Comparison of ENCODE assay signal across 33 cellular contexts in genomic region chr21:38247738-38248509, GRCh38. TPM values are rescaled to one million over a fixed set of nuclear protein-coding genes. Genes with fewer than 3 reads are reported as not detected.
"Had no signal": no experiment of that assay in that cellular context is flagged by ENCODE, and none has a peak within 500 bp of the region (broad histone marks: within the 10 kb centered on the region; RNA-seq: fewer than 3 reads in every experiment).

No MANE protein-coding gene starts in this region.

- H3K4me1 Mint-ChIP-seq: brain; mesothelial cell of epicardium; stimulated activated memory B cell treated with anti-CD40 and anti-IgM and Interleukin-4, amounts not matched to agents 10 μg/mL and 1 μg/mL and 100 μg/mL, for 72 hours had no signal

- H3K36me3 Mint-ChIP-seq: activated CD4-positive, alpha-beta memory T cell treated with anti-CD3 and anti-CD28 coated beads for 36 hours; brain; mesothelial cell of epicardium; stimulated activated memory B cell treated with anti-CD40 and anti-IgM and Interleukin-4, amounts not matched to agents 10 μg/mL and 1 μg/mL and 100 μg/mL, for 72 hours had no signal

- DNase-seq: activated CD4-positive, alpha-beta memory T cell treated with anti-CD3 and anti-CD28 coated beads for 36 hours; activated CD4-positive, alpha-beta T cell treated with anti-CD3 and anti-CD28 coated beads, Interleukin-2, amount 10 ng/mL, durations not matched to agents 24 days and 14 days; activated CD4-positive, CD25-positive, alpha-beta regulatory T cell treated with anti-CD3 and anti-CD28 coated beads, Interleukin-2, amount 50 U/mL, for 72 hours; activated CD8-positive, alpha-beta memory T cell treated with anti-CD3 and anti-CD28 coated beads, Interleukin-2, amount 50 U/mL, for 4 hours; activated effector memory CD4-positive, alpha-beta T cell treated with anti-CD3 and anti-CD28 coated beads, Interleukin-2, amount 50 U/mL, for 16 hours; activated naive CD4-positive, alpha-beta T cell treated with anti-CD3 and anti-CD28 coated beads for 36 hours; activated naive CD8-positive, alpha-beta T cell treated with anti-CD3 and anti-CD28 coated beads for 36 hours; activated T-cell treated with anti-CD3 and anti-CD28 coated beads, Interleukin-2, amount 50 U/mL, for 1 hour; adrenal gland; aorta; cerebellar nuclear complex; colonic mucosa; effector CD8-positive, alpha-beta T cell; kidney glomerular epithelial cell; left ventricle myocardium superior; mammary epithelial cell; naive thymus-derived CD4-positive, alpha-beta T cell; nucleus accumbens; stimulated activated CD4-positive, alpha-beta T cell treated with anti-CD3 and anti-CD28 coated beads, Interleukin-1b, Interleukin-23, amount 100 ng/mL, for 48 hours; stimulated activated CD4-positive, alpha-beta T cell treated with anti-CD3 and anti-CD28 coated beads, Interleukin-4, amount 100 ng/mL, for 4 hours; stimulated activated CD8-positive, alpha-beta memory T cell treated with anti-CD3 and anti-CD28 coated beads, Interleukin-4, amount 100 ng/mL, for 48 hours; stomach had no signal

- H3K4me3 Mint-ChIP-seq: activated CD4-positive, alpha-beta memory T cell treated with anti-CD3 and anti-CD28 coated beads for 36 hours; activated CD4-positive, alpha-beta T cell treated with anti-CD3 and anti-CD28 coated beads, Interleukin-2, amount 10 ng/mL, durations not matched to agents 24 days and 14 days; activated naive CD4-positive, alpha-beta T cell treated with anti-CD3 and anti-CD28 coated beads for 36 hours; activated naive CD8-positive, alpha-beta T cell treated with anti-CD3 and anti-CD28 coated beads for 36 hours; activated T-helper 1 cell treated with anti-CD3 and anti-CD28 coated beads, Interleukin-12 subunit alpha, Interleukin-12 subunit beta, Interleukin-2, Interleukin-4 antibody, amounts not matched to agents 30 ng/mL and 10 ng/mL and 1 ng/mL, durations not matched to agents 14 hours and 24 hours and 36 hours; brain; mesothelial cell of epicardium; naive thymus-derived CD4-positive, alpha-beta T cell; stimulated activated memory B cell treated with anti-CD40 and anti-IgM and Interleukin-4, amounts not matched to agents 10 μg/mL and 1 μg/mL and 100 μg/mL, for 72 hours had no signal

- ATAC-seq: left ventricle myocardium superior; naive thymus-derived CD4-positive, alpha-beta T cell; stimulated activated memory B cell treated with anti-CD40 and anti-IgM and Interleukin-4, amounts not matched to agents 10 μg/mL and 1 μg/mL and 100 μg/mL, for 72 hours had no signal

- H3K4me3 ChIP-seq: adrenal gland, cardiac muscle cell, colonic mucosa, right atrium auricular region, smooth muscle cell, stomach, suprapubic skin, tibial nerve had no signal

- H3K27ac Mint-ChIP-seq: activated CD4-positive, alpha-beta memory T cell treated with anti-CD3 and anti-CD28 coated beads for 36 hours; activated CD4-positive, alpha-beta T cell treated with anti-CD3 and anti-CD28 coated beads, Interleukin-2, amount 10 ng/mL, durations not matched to agents 24 days and 14 days; activated naive CD4-positive, alpha-beta T cell treated with anti-CD3 and anti-CD28 coated beads for 36 hours; activated naive CD8-positive, alpha-beta T cell treated with anti-CD3 and anti-CD28 coated beads for 36 hours; brain; mesothelial cell of epicardium; stimulated activated memory B cell treated with anti-CD40 and anti-IgM and Interleukin-4, amounts not matched to agents 10 μg/mL and 1 μg/mL and 100 μg/mL, for 72 hours had no signal

- H3K36me3 ChIP-seq: adrenal gland, cardiac muscle cell, colonic mucosa, right atrium auricular region, stomach, suprapubic skin, tibial nerve had no signal

- H3K9me3 ChIP-seq: adrenal gland, colonic mucosa, right atrium auricular region, stomach, suprapubic skin, tibial nerve had no signal

- H3K4me1 ChIP-seq: adrenal gland, parathyroid adenoma, right atrium auricular region, tibial nerve had no signal

- H3K9me3 Mint-ChIP-seq: activated CD4-positive, alpha-beta memory T cell treated with anti-CD3 and anti-CD28 coated beads for 36 hours; activated naive CD4-positive, alpha-beta T cell treated with anti-CD3 and anti-CD28 coated beads for 36 hours; mesothelial cell of epicardium had no signal

- H3K27ac ChIP-seq: adrenal gland, cardiac muscle cell, colonic mucosa, parathyroid adenoma, right atrium auricular region, suprapubic skin, tibial nerve had no signal

- H3K27me3 ChIP-seq: adrenal gland, cardiac muscle cell, colonic mucosa, right atrium auricular region, stomach, suprapubic skin, tibial nerve had no signal

RNA-seq across cellular contexts. Expression of gene KCNJ15, which starts 8.9 kb away (rescaled TPM):
- total RNA-seq: cardiac muscle cell, frontal cortex had no signal
